ENCODE assay signal across 28 cellular contexts in genomic region chr6:84461461-84461860, GRCh38.
"Had no signal": no experiment of that assay in that cellular context is flagged by ENCODE, and none has a peak within 500 bp of the region (broad histone marks: within the 10 kb centered on the region; RNA-seq: fewer than 3 reads in every experiment).

No MANE protein-coding gene starts in this region.

- H3K4me1 ChIP-seq: colonic mucosa, esophagus muscularis mucosa, esophagus squamous epithelium, foreskin keratinocyte, gastrocnemius medialis, gastroesophageal sphincter, heart left ventricle, heart right ventricle had no signal

- H3K4me3 ChIP-seq: colonic mucosa, coronary artery, dorsolateral prefrontal cortex, esophagus muscularis mucosa, esophagus squamous epithelium, gastrocnemius medialis, gastroesophageal sphincter, heart left ventricle, heart right ventricle had no signal

- FAIRE-seq: colon, endometrium, endothelial cell of umbilical vein, frontal cortex had no signal

- H3K36me3 ChIP-seq: colonic mucosa, esophagus muscularis mucosa, esophagus squamous epithelium, gastrocnemius medialis, gastroesophageal sphincter, heart left ventricle, heart right ventricle had no signal

- H3K27me3 ChIP-seq: colonic mucosa, esophagus muscularis mucosa, esophagus squamous epithelium, foreskin keratinocyte, gastrocnemius medialis, gastroesophageal sphincter, heart left ventricle, heart right ventricle had no signal

- ATAC-seq: effector memory CD8-positive, alpha-beta T cell; esophagus mucosa; foreskin keratinocyte; gastrocnemius medialis; gastroesophageal sphincter; heart left ventricle; heart right ventricle had no signal

- H3K27ac ChIP-seq: colonic mucosa, dorsolateral prefrontal cortex, epithelial cell of prostate, esophagus muscularis mucosa, esophagus squamous epithelium, foreskin keratinocyte, gastrocnemius medialis, gastroesophageal sphincter, heart left ventricle, heart right ventricle had no signal

- H3K9me3 ChIP-seq: colonic mucosa, esophagus muscularis mucosa, esophagus squamous epithelium, gastrocnemius medialis, gastroesophageal sphincter, heart left ventricle had no signal

- DNase-seq: colonic mucosa; cortex of kidney; dermis blood vessel endothelial cell; dorsolateral prefrontal cortex; effector CD4-positive, alpha-beta T cell; effector CD8-positive, alpha-beta T cell; effector memory CD4-positive, alpha-beta T cell; effector memory CD8-positive, alpha-beta T cell; endodermal cell; erythroblast; esophagus squamous epithelium; foreskin fibroblast; foreskin keratinocyte; foreskin melanocyte; gastrocnemius medialis; glutamatergic neuron; head of caudate nucleus; heart left ventricle; heart right ventricle had no signal
